In genomic region chr2:159226059-159226461, GRCh38 we compare ENCODE assay signal across 9 cellular contexts.
DNase-seq lines count a peak whose midpoint lies in the region; ATAC-seq, FAIRE-seq and TF ChIP-seq lines count a peak whose summit lies in the region.
"Had no signal": no experiment of that assay in that cellular context is flagged by ENCODE, and none has a peak within 500 bp of the region (broad histone marks: within the 10 kb centered on the region; RNA-seq: fewer than 3 reads in every experiment).

No MANE protein-coding gene starts in this region.

- H3K36me3 Mint-ChIP-seq in activated naive CD4-positive, alpha-beta T cell treated with anti-CD3 and anti-CD28 coated beads, Interleukin-2, amount 50 U/mL, for 72 hours: peaks cover 0 to 5% of the 10 kb centered on the region in 2 donors
- H3K36me3 Mint-ChIP-seq in astrocyte (ENCODE audit: low read depth, unreplicated experiment) (peaks cover 56% of the 10 kb centered on the region), osteocyte (ENCODE audit: unreplicated experiment) (peaks cover 63% of the 10 kb centered on the region)

- H3K4me1 Mint-ChIP-seq in astrocyte (ENCODE audit: low read depth, unreplicated experiment) (peaks cover 5% of the 10 kb centered on the region), osteocyte (ENCODE audit: unreplicated experiment) (peaks cover 14% of the 10 kb centered on the region)
- H3K4me1 Mint-ChIP-seq: activated B cell treated with CpG ODN at 0.5 μM for 24 hours had no signal

- H3K79me2 ChIP-seq in astrocyte (ENCODE audit: insufficient read depth, low read length): no peaks in the 10 kb centered on the region

- H3K4me1 ChIP-seq in astrocyte (ENCODE audit: insufficient read depth, low read length): peaks cover 12% of the 10 kb centered on the region

- H3K36me3 ChIP-seq in KOPT-K1 (ENCODE audit: insufficient read depth, low read length): no peaks in the 10 kb centered on the region
- peaks cover 12% of the 10 kb centered on the region for H3K36me3 ChIP-seq in astrocyte (ENCODE audit: insufficient read depth, low read length)

- H4K20me1 ChIP-seq in astrocyte (ENCODE audit: insufficient read depth, low read length): no peaks in the 10 kb centered on the region

- H3K27ac Mint-ChIP-seq in activated naive CD4-positive, alpha-beta T cell treated with anti-CD3 and anti-CD28 coated beads, Interleukin-2, amount 50 U/mL, for 72 hours: no peak overlapping the region
- H3K27ac Mint-ChIP-seq in astrocyte (ENCODE audit: unreplicated experiment) (peak overlapping the region; percentile 66), osteocyte (ENCODE audit: unreplicated experiment) (peak overlapping the region; percentile 34)
- H3K27ac Mint-ChIP-seq: activated B cell treated with CpG ODN at 0.5 μM for 24 hours had no signal

- peak; percentile 88 to 92 for ATAC-seq in activated naive CD4-positive, alpha-beta T cell treated with anti-CD3 and anti-CD28 coated beads, Interleukin-2, amount 50 U/mL, for 72 hours
- ATAC-seq in GM19467 (IDR thresholded peaks at IDR 0.05; ENCODE audit: unreplicated experiment): no peak

- H3K9ac ChIP-seq in astrocyte (ENCODE audit: low read length): no peak overlapping the region

- H3K9me3 ChIP-seq in KOPT-K1 (ENCODE audit: insufficient read depth, low read length, poor library complexity, severe bottlenecking) (no peaks in the 10 kb centered on the region), astrocyte (ENCODE audit: insufficient read depth, low read depth, low read length) (no peaks in the 10 kb centered on the region)

- no peak for TF ChIP-seq CTCF in astrocyte (IDR thresholded peaks at IDR 0.05; ENCODE audit: insufficient read depth, low read depth, low read length)
- no peak for TF ChIP-seq CTCF in osteocyte (IDR thresholded peaks at IDR 0.05)

- no peak overlapping the region for H3K4me2 ChIP-seq in astrocyte (ENCODE audit: low read length)

- H3K27me3 Mint-ChIP-seq in astrocyte (ENCODE audit: low read depth, unreplicated experiment) (no peaks in the 10 kb centered on the region), osteocyte (ENCODE audit: unreplicated experiment) (no peaks in the 10 kb centered on the region)

- no peak overlapping the region for H3K4me3 ChIP-seq in astrocyte (ENCODE audit: insufficient read depth, low read depth, low read length)

- no peak overlapping the region for H2AFZ ChIP-seq in astrocyte (ENCODE audit: low read depth, low read length)

- no peaks in the 10 kb centered on the region for H3K27me3 ChIP-seq in astrocyte (ENCODE audit: insufficient read depth, low read length)

- FAIRE-seq in astrocyte (lab: Jason Lieb, UNC): no peak

- no peak overlapping the region for H3K4me3 Mint-ChIP-seq in astrocyte (ENCODE audit: unreplicated experiment)
- no peak overlapping the region for H3K4me3 Mint-ChIP-seq in osteocyte (ENCODE audit: unreplicated experiment)
- H3K4me3 Mint-ChIP-seq: activated B cell treated with CpG ODN at 0.5 μM for 24 hours had no signal

- peak overlapping the region; percentile 36 for H3K27ac ChIP-seq in KOPT-K1 (ENCODE audit: low read depth, low read length, poor library complexity, severe bottlenecking)
- peak overlapping the region; percentile 21 for H3K27ac ChIP-seq in astrocyte (ENCODE audit: low read depth, low read length)

- H3K9me3 Mint-ChIP-seq in activated naive CD4-positive, alpha-beta T cell treated with anti-CD3 and anti-CD28 coated beads, Interleukin-2, amount 50 U/mL, for 72 hours: no peaks in the 10 kb centered on the region
- H3K9me3 Mint-ChIP-seq in astrocyte (ENCODE audit: unreplicated experiment): no peaks in the 10 kb centered on the region
- no peaks in the 10 kb centered on the region for H3K9me3 Mint-ChIP-seq in osteocyte (ENCODE audit: unreplicated experiment)
- H3K9me3 Mint-ChIP-seq: activated B cell treated with CpG ODN at 0.5 μM for 24 hours had no signal

- no peak for DNase-seq in activated naive CD4-positive, alpha-beta T cell treated with anti-CD3 and anti-CD28 coated beads, Interleukin-2, amount 50 U/mL, for 72 hours (ENCODE audit: low spot score in 2 of 2)
- no peak for DNase-seq in activated naive CD4-positive, alpha-beta T cell treated with Interleukin-2 at 50 U/mL for 16 hours
- DNase-seq in astrocyte (ENCODE audit: low read depth): peak; percentile 53
- DNase-seq in osteocyte (ENCODE audit: extremely low spot score, unreplicated experiment): no peak
- DNase-seq in middle frontal gyrus (ENCODE audit: extremely low spot score, low spot score): no peak
- DNase-seq in cerebellar nuclear complex (lab: John Stamatoyannopoulos, UW): no peak
- DNase-seq: activated B cell treated with CpG ODN at 0.5 μM for 24 hours had no signal

Comparison
In these comparisons a context has a peak if more than half of its experiments do, and no peak if none do; other contexts are left out.
1. H3K27ac Mint-ChIP-seq: peak in astrocyte (single experiment) and osteocyte (single experiment); none in activated naive CD4-positive, alpha-beta T cell treated with anti-CD3 and anti-CD28 coated beads, Interleukin-2, amount 50 U/mL, for 72 hours (0 of 2).